ENCODE assay signal across 9 cellular contexts in the genomic region with DNA sequence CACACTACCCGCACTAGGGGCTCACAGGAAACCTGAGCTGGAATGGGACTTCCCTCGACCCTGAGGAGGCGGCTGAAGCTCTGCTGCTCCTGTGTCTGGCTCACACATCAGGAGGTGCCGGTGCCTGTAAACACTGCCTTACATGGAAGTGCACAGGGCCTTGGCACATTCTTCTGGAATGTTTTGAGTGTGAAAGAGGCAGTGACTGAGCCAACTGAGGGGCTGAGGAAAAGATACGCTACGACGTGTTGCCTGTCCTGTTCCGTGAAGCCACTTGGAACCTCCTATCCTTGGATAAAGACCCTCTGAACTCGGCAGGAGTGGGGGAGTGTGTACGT. TPM values are rescaled to one million over a fixed set of nuclear protein-coding genes. Genes with fewer than 3 reads are reported as not detected.
A peak's percentile ranks its signal among the peaks of the same experiment; 100 is the strongest.
DNase-seq lines count a peak whose midpoint lies in the region; ATAC-seq and TF ChIP-seq lines count a peak whose summit lies in the region.
"Had no signal": no experiment of that assay in that cellular context is flagged by ENCODE, and none has a peak within 500 bp of the region (broad histone marks: within the 10 kb centered on the region; RNA-seq: fewer than 3 reads in every experiment).

No MANE protein-coding gene starts in this region.

- no peak for TF ChIP-seq CTCF in coronary artery (IDR thresholded peaks at IDR 0.05)
- TF ChIP-seq CTCF in upper lobe of left lung (IDR thresholded peaks at IDR 0.05), result no peak

- TF ChIP-seq EP300 in upper lobe of left lung (IDR thresholded peaks at IDR 0.05), result no peak

- H3K27ac ChIP-seq in SJCRH30, result peak overlapping the region; percentile 67
- peak overlapping the region; percentile 24 to 80 for H3K27ac ChIP-seq in coronary artery
- H3K27ac ChIP-seq in mucosa of rectum (ENCODE audit: low read depth in 2 of 2, low read length in 2 of 2), result peak overlapping the region; percentile 46 to 62
- peak overlapping the region in 3 of 4 donors; percentile 57 to 95 (median 76) for H3K27ac ChIP-seq in upper lobe of left lung

- DNase-seq in SJCRH30 (no peak), coronary artery (ENCODE audit: low spot score) (no peak), upper lobe of left lung (no peak), NCI-H1417 treated with DMSO at 0.1 percent for 48 hours (lab: John Stamatoyannopoulos, UW) (no peak), HUDEP-2 (lab: John Stamatoyannopoulos, UW; ENCODE audit: unreplicated experiment in 76 of 76) (no peak)
- DNase-seq: Caco-2 had no signal

- H3K36me3 ChIP-seq in SJCRH30 (peaks cover 13% of the 10 kb centered on the region), mucosa of rectum (ENCODE audit: control insufficient read depth in 2 of 2, insufficient read depth in 2 of 2, low read length in 2 of 2) (peaks cover 50 to 51% of the 10 kb centered on the region in 2 donors), upper lobe of left lung (peaks cover 12 to 55% (median 30%) of the 10 kb centered on the region in 4 donors)

- no peak for ATAC-seq in upper lobe of left lung (ENCODE audit: low FRiP score in 2 of 2)
- no peak for ATAC-seq in GM21786 (IDR thresholded peaks at IDR 0.05; ENCODE audit: unreplicated experiment)

- H3K4me3 ChIP-seq in SJCRH30 (no peak overlapping the region), coronary artery (peak overlapping the region; percentile 6), mucosa of rectum (ENCODE audit: low read length in 2 of 2) (peak overlapping the region in 1 of 2 donors; percentile 22), upper lobe of left lung (no peak overlapping the region)
- H3K4me3 ChIP-seq: heart right ventricle had no signal

- no peak overlapping the region for H3K9ac ChIP-seq in mucosa of rectum (ENCODE audit: low read depth in 1 of 2, low read length in 2 of 2)

- H3K27me3 ChIP-seq in SJCRH30, result no peaks in the 10 kb centered on the region
- H3K27me3 ChIP-seq in mucosa of rectum (ENCODE audit: control insufficient read depth in 2 of 2, insufficient read depth in 2 of 2, low read length in 2 of 2), result no peaks in the 10 kb centered on the region
- no peaks in the 10 kb centered on the region for H3K27me3 ChIP-seq in upper lobe of left lung
- H3K27me3 ChIP-seq: heart right ventricle had no signal

- H3K4me1 ChIP-seq in SJCRH30 (peaks cover 64% of the 10 kb centered on the region), mucosa of rectum (ENCODE audit: control insufficient read depth in 2 of 2, insufficient read depth in 2 of 2, low read length in 2 of 2) (peaks cover 11 to 16% of the 10 kb centered on the region in 2 donors), upper lobe of left lung (peaks cover 34 to 51% (median 47%) of the 10 kb centered on the region in 4 donors)

- no peak for TF ChIP-seq POLR2A in upper lobe of left lung (IDR thresholded peaks at IDR 0.05)

- WGBS in upper lobe of left lung, 2 donors, result 76 to 82% methylated on average over 6 to 10 of the region's 10 CpGs

- H3K9me3 ChIP-seq in SJCRH30 (replicated peaks), result no peaks in the 10 kb centered on the region
- no peaks in the 10 kb centered on the region for H3K9me3 ChIP-seq in mucosa of rectum (ENCODE audit: control insufficient read depth in 2 of 2, low read length in 2 of 2)
- no peaks in the 10 kb centered on the region for H3K9me3 ChIP-seq in upper lobe of left lung
- H3K9me3 ChIP-seq: Caco-2, heart right ventricle had no signal

RNA-seq across cellular contexts. Expression of a gene that starts 10.5 kb away (rescaled TPM):
- total RNA-seq in SJCRH30 (2014; rRNA removed; shearing (Covaris generic)), result 45.6 and 53.6 TPM in 2 replicates
- total RNA-seq in upper lobe of left lung, result 10 to 100 TPM; 30.4 to 69.5 (median 53.6) TPM

RNA-seq across cellular contexts. Expression of a gene that starts 35.9 kb away (rescaled TPM):
- total RNA-seq in SJCRH30 (2014; rRNA removed; shearing (Covaris generic)), result 16.9 and 20.9 TPM in 2 replicates
- 10 to 100 TPM in 4 of 6 donors, 1 to 10 TPM in 2; 6.0 to 27.2 (median 12.9) TPM for total RNA-seq in upper lobe of left lung

RNA-seq across cellular contexts. Expression of a gene that starts 58.0 kb away (rescaled TPM):
- 211 and 216 TPM in 2 replicates for total RNA-seq in SJCRH30 (2014; rRNA removed; shearing (Covaris generic))
- 100 to 1,000 TPM; 125 to 202 (median 142) TPM for total RNA-seq in upper lobe of left lung
